ENCODE assay signal across 25 cellular contexts in genomic region chr3:153080778-153081240, GRCh38.
"Had no signal": no experiment of that assay in that cellular context is flagged by ENCODE, and none has a peak within 500 bp of the region (broad histone marks: within the 10 kb centered on the region; RNA-seq: fewer than 3 reads in every experiment).

No MANE protein-coding gene starts in this region.

- ATAC-seq: activated naive CD8-positive, alpha-beta T cell treated with anti-CD3 and anti-CD28 coated beads, Interleukin-2, amount 50 U/mL, for 24 hours; gastrocnemius medialis; left ventricle myocardium superior; sciatic nerve; stimulated activated naive CD8-positive, alpha-beta T cell treated with anti-CD3 and anti-CD28 coated beads, Interleukin-15, Interleukin-2, amounts not matched to agents 100 U/mL and 50 U/mL, for 24 hours had no signal

- DNase-seq: activated CD4-positive, alpha-beta memory T cell treated with anti-CD3 and anti-CD28 coated beads, Interleukin-2, amount 10 ng/mL, durations not matched to agents 7 days and 5 days; activated CD4-positive, alpha-beta T cell treated with anti-CD3 and anti-CD28 coated beads, Interleukin-2, amount 10 ng/mL, durations not matched to agents 7 days and 5 days; activated CD4-positive, CD25-positive, alpha-beta regulatory T cell treated with anti-CD3 and anti-CD28 coated beads, Interleukin-2, amount 50 U/mL, for 72 hours; activated CD8-positive, alpha-beta memory T cell treated with anti-CD3 and anti-CD28 coated beads, Interleukin-2, amount 50 U/mL, for 48 hours; activated naive CD8-positive, alpha-beta T cell treated with anti-CD3 and anti-CD28 coated beads, Interleukin-2, amount 50 U/mL, for 24 hours; activated T-cell treated with anti-CD3 and anti-CD28 coated beads, Interleukin-2, amount 50 U/mL, for 24 hours; amygdala; dermis blood vessel endothelial cell; effector CD4-positive, alpha-beta T cell; gastrocnemius medialis; glutamatergic neuron; islet precursor cell; left ventricle myocardium superior; naive B cell; nephron progenitor cell; ovary; stimulated activated CD4-positive, alpha-beta T cell treated with anti-CD3 and anti-CD28 coated beads, Interleukin-12 subunit alpha, Interleukin-12 subunit beta, amount 100 ng/mL, for 4 hours; stimulated activated CD4-positive, alpha-beta T cell treated with anti-CD3 and anti-CD28 coated beads, Interleukin-4, amount 100 ng/mL, for 1 hour; stimulated activated naive CD8-positive, alpha-beta T cell treated with anti-CD3 and anti-CD28 coated beads, Interleukin-15, Interleukin-2, amounts not matched to agents 100 U/mL and 50 U/mL, for 24 hours; testis; transverse colon had no signal

- H3K27me3 ChIP-seq: breast epithelium, gastrocnemius medialis, ovary, testis, transverse colon had no signal

- H3K27ac ChIP-seq: breast epithelium, epithelial cell of prostate, gastrocnemius medialis, ovary, skin epidermis, testis, transverse colon had no signal

- H3K9me3 ChIP-seq: breast epithelium, gastrocnemius medialis, ovary, testis, transverse colon had no signal

- H3K36me3 ChIP-seq: breast epithelium, gastrocnemius medialis, ovary, transverse colon had no signal

- H3K4me1 ChIP-seq: breast epithelium, gastrocnemius medialis, testis, transverse colon had no signal

- H3K4me3 ChIP-seq: breast epithelium, gastrocnemius medialis, ovary, skin epidermis, testis, transverse colon had no signal
